27 cellular contexts compared by ENCODE assay signal in genomic region chr12:128337456-128338160, GRCh38.
DNase-seq lines count a peak whose midpoint lies in the region; FAIRE-seq and TF ChIP-seq lines count a peak whose summit lies in the region.
"Had no signal": no experiment of that assay in that cellular context is flagged by ENCODE, and none has a peak within 500 bp of the region (broad histone marks: within the 10 kb centered on the region; RNA-seq: fewer than 3 reads in every experiment).

No MANE protein-coding gene starts in this region.

- H3K36me3 ChIP-seq in iPS-20b (ENCODE audit: insufficient read depth, low read depth, low read length) (no peaks in the 10 kb centered on the region), trophoblast cell (ENCODE audit: control insufficient read depth in 1 of 2, insufficient read depth in 2 of 2, low read length in 2 of 2) (no peaks in the 10 kb centered on the region)
- H3K36me3 ChIP-seq: esophagus squamous epithelium had no signal

- H3K9ac ChIP-seq in iPS-20b (ENCODE audit: low read depth, low read length) (peak overlapping the region; percentile 19; the same call in 1 of the 2 replicates), trophoblast cell (ENCODE audit: low read length) (no peak overlapping the region)

- no peaks in the 10 kb centered on the region for H3K36me3 Mint-ChIP-seq in brain
- H3K36me3 Mint-ChIP-seq: activated naive CD4-positive, alpha-beta T cell treated with anti-CD3 and anti-CD28 coated beads, Interleukin-2, amount 50 U/mL, for 24 hours; IgD-negative memory B cell; natural killer cell treated with Interleukin-12 subunit alpha and Interleukin-12 subunit beta and Interleukin-15 and Interleukin-18, amount 100 ng/mL, for 72 hours; T-cell had no signal

- H3K4me3 ChIP-seq in iPS-20b (ENCODE audit: low read length), result peak overlapping the region; percentile 47; the same call in 1 of the 2 replicates
- H3K4me3 ChIP-seq in trophoblast cell (ENCODE audit: low read depth, low read length), result no peak overlapping the region
- H3K4me3 ChIP-seq: coronary artery, esophagus squamous epithelium, GM12878 had no signal

- no peak overlapping the region for H4K12ac ChIP-seq in trophoblast cell (ENCODE audit: low read depth, low read length)

- H3K9me3 ChIP-seq in iPS-20b (ENCODE audit: insufficient read depth, low read depth, low read length) (no peaks in the 10 kb centered on the region; the same call in 1 of the 2 replicates), trophoblast cell (ENCODE audit: insufficient read depth, low read depth, low read length) (no peaks in the 10 kb centered on the region)
- H3K9me3 ChIP-seq: esophagus squamous epithelium had no signal

- H2AFZ ChIP-seq in trophoblast cell (ENCODE audit: insufficient read depth, low read length, poor library complexity), result no peak overlapping the region

- no peak overlapping the region for H3K4ac ChIP-seq in trophoblast cell (ENCODE audit: low read depth, low read length)

- peaks cover 4% of the 10 kb centered on the region for H3K27me3 Mint-ChIP-seq in brain

- peaks cover 44% of the 10 kb centered on the region for H3K4me1 Mint-ChIP-seq in brain
- H3K4me1 Mint-ChIP-seq: activated naive CD4-positive, alpha-beta T cell treated with anti-CD3 and anti-CD28 coated beads, Interleukin-2, amount 50 U/mL, for 24 hours; T-cell had no signal

- peak; percentile 33 for DNase-seq in NCI-H1092 treated with DMSO at 0.1 percent for 48 hours (lab: John Stamatoyannopoulos, UW)
- DNase-seq in NCI-H1092 (lab: John Stamatoyannopoulos, UW), result no peak
- no peak for DNase-seq in trophoblast cell
- DNase-seq in H54 (ENCODE audit: insufficient read length, low spot score), result no peak
- DNase-seq in NCI-H1048 (lab: John Stamatoyannopoulos, UW), result no peak
- no peak for DNase-seq in posterior cingulate gyrus
- DNase-seq: 8988T; activated CD4-positive, alpha-beta T cell treated with anti-CD3 and anti-CD28 coated beads, Interleukin-2, amount 50 U/mL, for 4 hours; Calu3; esophagus squamous epithelium; foreskin melanocyte; NCI-H187 treated with DMSO at 0.1 percent for 48 hours; NCI-H345; RPMI8226; stimulated activated naive CD8-positive, alpha-beta T cell treated with anti-CD3 and anti-CD28 coated beads, Interleukin-15, Interleukin-2, amounts not matched to agents 100 U/mL and 50 U/mL, for 24 hours; T-cell had no signal

- H4K8ac ChIP-seq in trophoblast cell (ENCODE audit: low read depth, low read length), result no peak overlapping the region

- H2BK120ac ChIP-seq in trophoblast cell (ENCODE audit: insufficient read depth, low read length, poor library complexity), result no peak overlapping the region

- H3K27ac ChIP-seq in iPS-20b (ENCODE audit: low read length) (no peak overlapping the region), trophoblast cell (ENCODE audit: low read depth, low read length) (no peak overlapping the region)
- H3K27ac ChIP-seq: coronary artery, HL-60 had no signal

- peak overlapping the region in 3 of 5 experiments; percentile 66 to 88 (median 78) for H3K27ac Mint-ChIP-seq in brain
- H3K27ac Mint-ChIP-seq: activated naive CD4-positive, alpha-beta T cell treated with anti-CD3 and anti-CD28 coated beads, Interleukin-2, amount 50 U/mL, for 24 hours; activated T-helper 1 cell treated with anti-CD3 and anti-CD28 coated beads, Interleukin-12 subunit alpha, Interleukin-12 subunit beta, Interleukin-2, Interleukin-4 antibody, amounts not matched to agents 30 ng/mL and 10 ng/mL and 1 ng/mL, durations not matched to agents 14 hours and 24 hours and 36 hours; IgD-negative memory B cell; natural killer cell treated with Interleukin-12 subunit alpha and Interleukin-12 subunit beta and Interleukin-15 and Interleukin-18, amount 100 ng/mL, for 72 hours; progenitor cell of endocrine pancreas; T-cell had no signal

- H3K79me1 ChIP-seq in trophoblast cell (ENCODE audit: low read length), result no peaks in the 10 kb centered on the region

- H3K4me2 ChIP-seq in trophoblast cell (ENCODE audit: low read length), result peak overlapping the region; percentile 17

- FAIRE-seq in H54 (lab: Jason Lieb, UNC), result no peak
- FAIRE-seq: GM12878, keratinocyte had no signal

- no peak overlapping the region for H4K91ac ChIP-seq in trophoblast cell (ENCODE audit: low read depth, low read length)

- peaks cover 33% of the 10 kb centered on the region for H3K27me3 ChIP-seq in iPS-20b (ENCODE audit: insufficient read depth, low read length)
- no peaks in the 10 kb centered on the region for H3K27me3 ChIP-seq in trophoblast cell (ENCODE audit: insufficient read depth, low read length)
- H3K27me3 ChIP-seq: esophagus squamous epithelium had no signal

- no peak overlapping the region for H3K14ac ChIP-seq in trophoblast cell (ENCODE audit: low read length)

- H2BK12ac ChIP-seq in trophoblast cell (ENCODE audit: low read length), result no peak overlapping the region

- no peaks in the 10 kb centered on the region for H3K79me2 ChIP-seq in trophoblast cell (ENCODE audit: control insufficient read depth, insufficient read depth, low read length, poor library complexity)

- no peak for TF ChIP-seq CTCF in brain (conservative IDR thresholded peaks at IDR 0.05)

- intact Hi-C loops in posterior cingulate gyrus (cut with DNase I), result no loop called here

- no CpG with 5 or more reads among the region's 9 CpGs for WGBS in trophoblast cell (ENCODE audit: extremely low coverage, insufficient coverage, insufficient read length)

- no peak for TF ChIP-seq POLR2A in H54 (IDR thresholded peaks at IDR 0.05; ENCODE audit: low read depth, low read length)

- no peak overlapping the region for H2BK5ac ChIP-seq in trophoblast cell (ENCODE audit: low read depth, low read length, poor library complexity)

- H3K4me1 ChIP-seq in iPS-20b (ENCODE audit: insufficient read depth, low read length) (peaks cover 31% of the 10 kb centered on the region), trophoblast cell (ENCODE audit: control insufficient read depth in 1 of 2, insufficient read depth in 2 of 2, low read length in 2 of 2) (peaks cover 0 to 4% of the 10 kb centered on the region in 2 experiments)

- peaks cover 0 to 55% (median 5%) of the 10 kb centered on the region in 5 experiments for H3K9me3 Mint-ChIP-seq in brain
- H3K9me3 Mint-ChIP-seq: activated naive CD4-positive, alpha-beta T cell treated with anti-CD3 and anti-CD28 coated beads, Interleukin-2, amount 50 U/mL, for 24 hours; natural killer cell treated with Interleukin-12 subunit alpha and Interleukin-12 subunit beta and Interleukin-15 and Interleukin-18, amount 100 ng/mL, for 72 hours had no signal

- no peak overlapping the region for H3K18ac ChIP-seq in trophoblast cell (ENCODE audit: low read length)

- no peak overlapping the region for H3K23ac ChIP-seq in trophoblast cell (ENCODE audit: low read length)

- H2AK5ac ChIP-seq in trophoblast cell (ENCODE audit: low read length), result no peak overlapping the region

- H3K4me3 Mint-ChIP-seq in brain, result peak overlapping the region in 3 of 5 experiments; percentile 66 to 77 (median 69)
- H3K4me3 Mint-ChIP-seq: activated naive CD4-positive, alpha-beta T cell treated with anti-CD3 and anti-CD28 coated beads, Interleukin-2, amount 50 U/mL, for 24 hours; activated T-helper 1 cell treated with anti-CD3 and anti-CD28 coated beads, Interleukin-12 subunit alpha, Interleukin-12 subunit beta, Interleukin-2, Interleukin-4 antibody, amounts not matched to agents 30 ng/mL and 10 ng/mL and 1 ng/mL, durations not matched to agents 14 hours and 24 hours and 36 hours; IgD-negative memory B cell; natural killer cell treated with Interleukin-12 subunit alpha and Interleukin-12 subunit beta and Interleukin-15 and Interleukin-18, amount 100 ng/mL, for 72 hours; T-cell had no signal
